8 cellular contexts compared by ENCODE assay signal in the genomic region with DNA sequence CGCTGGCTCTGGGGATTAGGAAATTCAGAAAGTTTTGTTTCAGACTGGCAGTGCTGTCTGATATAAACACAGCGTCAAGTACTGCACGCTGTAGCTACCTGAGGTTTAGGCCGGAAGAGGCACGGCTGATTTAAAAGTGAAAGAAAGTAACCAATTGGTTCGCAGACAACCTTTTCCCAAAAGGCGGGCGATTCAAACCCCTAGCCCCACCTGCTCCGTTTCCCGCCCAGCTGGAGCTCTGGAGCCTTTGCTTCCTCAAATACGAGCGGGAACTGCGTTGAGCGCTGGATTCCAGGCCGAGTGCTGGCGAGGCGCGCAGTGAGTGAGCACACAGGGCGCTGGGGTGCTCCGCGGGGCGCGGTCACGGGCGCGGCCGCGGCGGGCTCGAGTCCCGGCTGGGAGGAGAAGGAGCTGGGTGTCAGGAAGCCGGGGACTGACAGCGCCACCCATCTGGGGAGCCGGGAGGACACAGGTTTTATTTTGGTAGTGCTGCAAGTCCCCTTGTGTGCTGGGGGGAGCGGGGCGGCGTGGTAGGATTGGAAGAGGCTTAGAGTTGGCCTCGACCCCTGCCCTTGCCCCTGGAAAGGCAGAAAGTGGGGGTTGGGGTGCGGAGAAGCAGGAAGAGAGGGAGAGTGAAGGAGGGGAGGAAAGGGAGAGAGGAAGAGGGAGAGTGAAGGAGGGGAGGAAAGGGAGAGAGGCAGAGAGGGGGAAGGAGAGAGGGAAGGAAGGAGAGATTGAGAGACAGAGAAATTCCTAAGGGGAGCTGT. TPM values are rescaled to one million over a fixed set of nuclear protein-coding genes. Genes with fewer than 3 reads are reported as not detected.
DNase-seq lines count a peak whose midpoint lies in the region; ATAC-seq and TF ChIP-seq lines count a peak whose summit lies in the region.

No MANE protein-coding gene starts in this region.

- intact Hi-C loops in left lung (cut with DNase I), result no loop called here

- H3K36me3 ChIP-seq in left lung, result peaks cover 0 to 9% of the 10 kb centered on the region in 2 donors

- H3K27ac Mint-ChIP-seq in activated CD4-positive, alpha-beta T cell treated with anti-CD3 and anti-CD28 coated beads, Interleukin-2, amount 10 ng/mL, durations not matched to agents 7 days and 5 days, result peak overlapping the region; percentile 96

- H3K9me3 ChIP-seq in left lung, result no peaks in the 10 kb centered on the region

- H3K4me3 ChIP-seq in left lung, result peak overlapping the region; percentile 61 to 78

- H3K4me3 Mint-ChIP-seq in activated CD4-positive, alpha-beta T cell treated with anti-CD3 and anti-CD28 coated beads, Interleukin-2, amount 10 ng/mL, durations not matched to agents 7 days and 5 days, result peak overlapping the region; percentile 89

- no peaks in the 10 kb centered on the region for H3K27me3 ChIP-seq in left lung

- CTCF ChIA-PET in activated CD4-positive, alpha-beta T cell treated with anti-CD3 and anti-CD28 coated beads, Interleukin-2, amount 10 ng/mL, durations not matched to agents 7 days and 5 days (lab: Charles Lee), result interaction anchor here (1.0 to 5.9 kb wide), 6 partner anchors 9 to 38 kb away, joined by 3 to 43 read pairs (median 12); a partner anchor contains a TSS

- H3K27ac ChIP-seq in left lung, result peak overlapping the region; percentile 95 to 96

- no peaks in the 10 kb centered on the region for H3K9me3 Mint-ChIP-seq in activated CD4-positive, alpha-beta T cell treated with anti-CD3 and anti-CD28 coated beads, Interleukin-2, amount 10 ng/mL, durations not matched to agents 7 days and 5 days

- peaks cover 70% of the 10 kb centered on the region for H3K4me1 Mint-ChIP-seq in activated CD4-positive, alpha-beta T cell treated with anti-CD3 and anti-CD28 coated beads, Interleukin-2, amount 10 ng/mL, durations not matched to agents 7 days and 5 days

- POLR2A ChIA-PET in activated CD4-positive, alpha-beta T cell treated with anti-CD3 and anti-CD28 coated beads, Interleukin-2, amount 10 ng/mL, durations not matched to agents 7 days and 5 days (lab: Charles Lee), result interaction anchor here (1.3 kb wide), 1 partner anchor 37 kb away, joined by 4 read pairs; no protein-coding TSS in a partner anchor

- H3K27me3 Mint-ChIP-seq in activated CD4-positive, alpha-beta T cell treated with anti-CD3 and anti-CD28 coated beads, Interleukin-2, amount 10 ng/mL, durations not matched to agents 7 days and 5 days, result no peaks in the 10 kb centered on the region

- ATAC-seq in GM18870 (IDR thresholded peaks at IDR 0.05; ENCODE audit: unreplicated experiment) (peak; percentile 59), HG03139 (IDR thresholded peaks at IDR 0.05; ENCODE audit: unreplicated experiment) (peak; percentile 53), left lung (peak; percentile 72)

- DNase-seq in AG08396 (ENCODE audit: low spot score) (peak; percentile 87), NCI-H2227 (lab: John Stamatoyannopoulos, UW; ENCODE audit: unreplicated experiment) (peak; percentile 93), dermis microvascular lymphatic vessel endothelial cell (ENCODE audit: low read depth in 2 of 2) (peak; percentile 74 to 82), left lung (peak; percentile 86 to 90)
- DNase-seq in activated CD4-positive, alpha-beta T cell treated with anti-CD3 and anti-CD28 coated beads, Interleukin-2, amount 10 ng/mL, durations not matched to agents 7 days and 5 days, result peak; percentile 88
- DNase-seq in stimulated activated CD4-positive, alpha-beta T cell treated with anti-CD3 and anti-CD28 coated beads, Interleukin-4, amount 100 ng/mL, for 1 hour, result peak; percentile 54

- H3K4me1 ChIP-seq in left lung, result peaks cover 15 to 59% of the 10 kb centered on the region in 2 donors

- TF ChIP-seq CTCF in left lung (IDR thresholded peaks at IDR 0.05), result no peak

- peaks cover 62% of the 10 kb centered on the region for H3K36me3 Mint-ChIP-seq in activated CD4-positive, alpha-beta T cell treated with anti-CD3 and anti-CD28 coated beads, Interleukin-2, amount 10 ng/mL, durations not matched to agents 7 days and 5 days (ENCODE audit: low read depth)

RNA-seq across cellular contexts. Expression of a gene that starts 2.1 kb away (rescaled TPM):
- 100 to 1,000 TPM; 208 to 258 TPM for total RNA-seq in activated CD4-positive, alpha-beta T cell treated with anti-CD3 and anti-CD28 coated beads, Interleukin-2, amount 10 ng/mL, durations not matched to agents 7 days and 5 days
- total RNA-seq in dermis microvascular lymphatic vessel endothelial cell (46.3 and 47.0 TPM in 2 replicates), left lung (10 to 100 TPM; 50.3 to 55.9 TPM)

RNA-seq across cellular contexts. Expression of a gene that starts 27.2 kb away (rescaled TPM):
- under 1 TPM; 0.62 to 0.69 TPM for total RNA-seq in activated CD4-positive, alpha-beta T cell treated with anti-CD3 and anti-CD28 coated beads, Interleukin-2, amount 10 ng/mL, durations not matched to agents 7 days and 5 days
- total RNA-seq in dermis microvascular lymphatic vessel endothelial cell, result 10.4 and 49.6 TPM in 2 replicates
- 10 to 100 TPM; 33.2 to 43.4 TPM for total RNA-seq in left lung

RNA-seq across cellular contexts. Expression of a gene that starts 37.7 kb away (rescaled TPM):
- 100 to 1,000 TPM in 1 of 2 experiments, 10 to 100 TPM in 1; 95.8 to 106 TPM for total RNA-seq in activated CD4-positive, alpha-beta T cell treated with anti-CD3 and anti-CD28 coated beads, Interleukin-2, amount 10 ng/mL, durations not matched to agents 7 days and 5 days
- total RNA-seq in dermis microvascular lymphatic vessel endothelial cell (11.0 and 14.4 TPM in 2 replicates), left lung (10 to 100 TPM; 11.4 to 15.0 TPM)

RNA-seq across cellular contexts. Expression of a gene that starts 58.7 kb away (rescaled TPM):
- not detected for total RNA-seq in activated CD4-positive, alpha-beta T cell treated with anti-CD3 and anti-CD28 coated beads, Interleukin-2, amount 10 ng/mL, durations not matched to agents 7 days and 5 days
- not detected in 2 replicates for total RNA-seq in dermis microvascular lymphatic vessel endothelial cell
- total RNA-seq in left lung, result not detected

Comparison
In these comparisons a context has a peak if more than half of its experiments do, and no peak if none do; other contexts are left out.
1. Peak in every context shown above with its lines: DNase-seq, ATAC-seq, H3K4me3 ChIP-seq and H3K27ac ChIP-seq.